14 cellular contexts compared by ENCODE assay signal in the genomic region with DNA sequence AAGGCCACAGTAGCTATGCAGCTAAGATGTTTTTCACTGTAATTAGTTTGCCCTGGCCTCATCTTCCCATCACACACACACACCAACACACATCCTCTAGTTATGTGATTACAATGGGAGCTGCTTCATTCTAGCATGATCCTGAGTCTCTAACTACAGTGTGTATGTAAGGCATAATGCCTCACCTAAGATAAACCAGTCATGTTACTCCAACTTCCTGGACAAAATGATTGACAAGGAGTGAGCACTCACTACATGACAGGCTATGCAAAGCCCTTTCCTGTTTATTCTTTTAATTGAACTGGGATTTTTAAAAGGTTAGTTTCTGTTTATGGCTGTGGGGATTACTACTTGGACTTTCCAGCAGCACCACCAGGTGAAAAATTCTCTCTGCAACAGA.
DNase-seq lines count a peak whose midpoint lies in the region; ATAC-seq and TF ChIP-seq lines count a peak whose summit lies in the region.
"Had no signal": no experiment of that assay in that cellular context is flagged by ENCODE, and none has a peak within 500 bp of the region (broad histone marks: within the 10 kb centered on the region; RNA-seq: fewer than 3 reads in every experiment).

No MANE protein-coding gene starts in this region.

- no peaks in the 10 kb centered on the region for H3K79me2 ChIP-seq in OCI-LY1 (ENCODE audit: insufficient read depth, low read length)
- H3K79me2 ChIP-seq in hepatocyte: no peaks in the 10 kb centered on the region

- POLR2A ChIA-PET in HEK293T (lab: Yijun Ruan, JAX): no interaction called here

- peak overlapping the region; percentile 83 for H3K27ac ChIP-seq in OCI-LY1 (ENCODE audit: low read depth, low read length, poor library complexity, severe bottlenecking)
- no peak overlapping the region for H3K27ac ChIP-seq in tibial artery
- no peak overlapping the region for H3K27ac ChIP-seq in hepatocyte
- H3K27ac ChIP-seq: HL-60 had no signal

- H3K4me3 ChIP-seq in OCI-LY1 (ENCODE audit: low read depth, low read length, poor library complexity, severe bottlenecking): no peak overlapping the region
- peak overlapping the region; percentile 9 for H3K4me3 ChIP-seq in endocrine pancreas (ENCODE audit: control insufficient read depth, insufficient read depth, low read length)
- H3K4me3 ChIP-seq in neuron (ENCODE audit: low read length): no peak overlapping the region
- no peak overlapping the region for H3K4me3 ChIP-seq in tibial artery
- no peak overlapping the region for H3K4me3 ChIP-seq in hepatocyte

- H3F3A ChIP-seq in OCI-LY1 (ENCODE audit: insufficient read depth, low read length): no peaks in the 10 kb centered on the region

- CTCF ChIA-PET in HEK293T (lab: Yijun Ruan, JAX): no interaction called here

- H3K4me1 ChIP-seq in OCI-LY1 (ENCODE audit: insufficient read depth, low read length, severe bottlenecking) (peaks cover 55% of the 10 kb centered on the region), endocrine pancreas (ENCODE audit: control insufficient read depth, insufficient read depth, low read length) (no peaks in the 10 kb centered on the region), neuron (ENCODE audit: insufficient read depth, low read length) (no peaks in the 10 kb centered on the region), tibial artery (no peaks in the 10 kb centered on the region), hepatocyte (ENCODE audit: insufficient read depth) (no peaks in the 10 kb centered on the region)

- H3K9me3 ChIP-seq in OCI-LY1 (ENCODE audit: low read length): no peaks in the 10 kb centered on the region
- no peaks in the 10 kb centered on the region for H3K9me3 ChIP-seq in endocrine pancreas (ENCODE audit: control insufficient read depth, low read length)
- H3K9me3 ChIP-seq in neuron (ENCODE audit: low read length): no peaks in the 10 kb centered on the region
- H3K9me3 ChIP-seq in tibial artery: no peaks in the 10 kb centered on the region
- H3K9me3 ChIP-seq in hepatocyte (ENCODE audit: low read depth): no peaks in the 10 kb centered on the region

- DNase-seq in HEK293T (ENCODE audit: extremely low spot score) (no peak), tibial artery (no peak), hepatocyte (ENCODE audit: low spot score) (no peak)
- DNase-seq: C1 segment of cervical spinal cord; Calu3; CD4-positive, alpha-beta T cell; DMS 273 treated with DMSO at 0.1 percent for 48 hours; GF-D8; HCEC 1CT had no signal

- ATAC-seq in HG02870 (IDR thresholded peaks at IDR 0.05; ENCODE audit: unreplicated experiment): no peak

- TF ChIP-seq CTCF in OCI-LY1 (IDR thresholded peaks at IDR 0.05; ENCODE audit: low read length): no peak
- TF ChIP-seq CTCF in tibial artery (IDR thresholded peaks at IDR 0.05): no peak
- no peak for TF ChIP-seq CTCF in hepatocyte (IDR thresholded peaks at IDR 0.05; ENCODE audit: poor library complexity)

- H3K9me2 ChIP-seq in OCI-LY1 (ENCODE audit: low read depth, low read length) (no peaks in the 10 kb centered on the region), hepatocyte (replicated peaks; ENCODE audit: insufficient read depth) (no peaks in the 10 kb centered on the region)

- no peaks in the 10 kb centered on the region for H3K27me3 ChIP-seq in OCI-LY1 (ENCODE audit: insufficient read depth, low read length)
- H3K27me3 ChIP-seq in endocrine pancreas (ENCODE audit: control insufficient read depth, insufficient read depth, low read length): no peaks in the 10 kb centered on the region
- no peaks in the 10 kb centered on the region for H3K27me3 ChIP-seq in neuron (ENCODE audit: insufficient read depth, low read length)
- H3K27me3 ChIP-seq in tibial artery: no peaks in the 10 kb centered on the region
- no peaks in the 10 kb centered on the region for H3K27me3 ChIP-seq in hepatocyte

- intact Hi-C loops in tibial artery (cut with DNase I; ENCODE audit: low total_unique reads): no loop called here

- H3K9ac ChIP-seq in OCI-LY1 (ENCODE audit: low read length) (no peak overlapping the region), endocrine pancreas (ENCODE audit: control insufficient read depth, insufficient read depth, low read length) (no peak overlapping the region)

- H2AFZ ChIP-seq in OCI-LY1 (ENCODE audit: low read length) (0 out of 2 replicates have a peak overlapping the region, but pooled peaks have one; percentile 39), neuron (ENCODE audit: low read depth, low read length) (peak overlapping the region; percentile 32), hepatocyte (no peak overlapping the region)

- H3K36me3 ChIP-seq in OCI-LY1 (ENCODE audit: insufficient read depth, low read length): no peaks in the 10 kb centered on the region
- no peaks in the 10 kb centered on the region for H3K36me3 ChIP-seq in endocrine pancreas (ENCODE audit: control insufficient read depth, insufficient read depth, low read length)
- no peaks in the 10 kb centered on the region for H3K36me3 ChIP-seq in neuron (ENCODE audit: insufficient read depth, low read length)
- H3K36me3 ChIP-seq in tibial artery: no peaks in the 10 kb centered on the region
- no peaks in the 10 kb centered on the region for H3K36me3 ChIP-seq in hepatocyte (replicated peaks; ENCODE audit: insufficient read depth, low read depth)

- H4K20me1 ChIP-seq in OCI-LY1 (ENCODE audit: insufficient read depth, low read length): no peaks in the 10 kb centered on the region
- no peaks in the 10 kb centered on the region for H4K20me1 ChIP-seq in hepatocyte (ENCODE audit: insufficient read depth, poor library complexity, severe bottlenecking)

- H3K4me2 ChIP-seq in OCI-LY1 (ENCODE audit: low read length) (peak overlapping the region; percentile 24; the same call in 1 of the 2 replicates), hepatocyte (no peak overlapping the region)

TF ChIP-seq in HEK293T, 16 proteins besides CTCF, POLR2A, EP300 and RAD21:
- TF ChIP-seq SP1 (IDR thresholded peaks at IDR 0.05): no peak
- TF ChIP-seq, protein P1, sequence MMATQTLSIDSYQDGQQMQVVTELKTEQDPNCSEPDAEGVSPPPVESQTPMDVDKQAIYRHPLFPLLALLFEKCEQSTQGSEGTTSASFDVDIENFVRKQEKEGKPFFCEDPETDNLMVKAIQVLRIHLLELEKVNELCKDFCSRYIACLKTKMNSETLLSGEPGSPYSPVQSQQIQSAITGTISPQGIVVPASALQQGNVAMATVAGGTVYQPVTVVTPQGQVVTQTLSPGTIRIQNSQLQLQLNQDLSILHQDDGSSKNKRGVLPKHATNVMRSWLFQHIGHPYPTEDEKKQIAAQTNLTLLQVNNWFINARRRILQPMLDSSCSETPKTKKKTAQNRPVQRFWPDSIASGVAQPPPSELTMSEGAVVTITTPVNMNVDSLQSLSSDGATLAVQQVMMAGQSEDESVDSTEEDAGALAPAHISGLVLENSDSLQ (IDR thresholded peaks at IDR 0.05): peak; percentile 43; the same call in 1 of the 2 replicates
